Comparison of ENCODE assay signal across 16 cellular contexts in genomic region chr9:87639949-87640348, GRCh38.
DNase-seq lines count a peak whose midpoint lies in the region; ATAC-seq, FAIRE-seq and TF ChIP-seq lines count a peak whose summit lies in the region.
"Had no signal": no experiment of that assay in that cellular context is flagged by ENCODE, and none has a peak within 500 bp of the region (broad histone marks: within the 10 kb centered on the region; RNA-seq: fewer than 3 reads in every experiment).

No MANE protein-coding gene starts in this region.

- POLR2A ChIA-PET in HepG2 (lab: Yijun Ruan, JAX), result no interaction called here

- no peak for ATAC-seq in HepG2
- ATAC-seq in right lobe of liver, result no peak
- no peak for ATAC-seq in pancreas
- ATAC-seq: CD8-positive, alpha-beta T cell; K562 had no signal

- H3K9me3 ChIP-seq in liver (ENCODE audit: control insufficient read depth in 4 of 4, low read length in 3 of 4), result no peaks in the 10 kb centered on the region
- no peaks in the 10 kb centered on the region for H3K9me3 ChIP-seq in HepG2 (ENCODE audit: low read length)
- H3K9me3 ChIP-seq in right lobe of liver, result no peaks in the 10 kb centered on the region
- no peaks in the 10 kb centered on the region for H3K9me3 ChIP-seq in pancreas

- FAIRE-seq in HepG2 (lab: Jason Lieb, UNC), result no peak
- no peak for FAIRE-seq in pancreas (lab: Jason Lieb, UNC)
- FAIRE-seq in H54 (lab: Jason Lieb, UNC), result no peak
- FAIRE-seq: D721Med, K562 had no signal

- no peaks in the 10 kb centered on the region for H3K9me3 Mint-ChIP-seq in activated T-helper 1 cell treated with anti-CD3 and anti-CD28 coated beads, Interleukin-12 subunit alpha, Interleukin-12 subunit beta, Interleukin-2, Interleukin-4 antibody, amounts not matched to agents 30 ng/mL and 10 ng/mL and 1 ng/mL, durations not matched to agents 14 hours and 24 hours and 36 hours
- H3K9me3 Mint-ChIP-seq: CD8-positive, alpha-beta T cell had no signal

- H3K27me3 ChIP-seq in liver (ENCODE audit: control insufficient read depth in 4 of 4, insufficient read depth in 4 of 4, low read length in 3 of 4), result no peaks in the 10 kb centered on the region
- no peaks in the 10 kb centered on the region for H3K27me3 ChIP-seq in HepG2 (ENCODE audit: control insufficient read depth in 1 of 2, insufficient read depth in 2 of 2, low read length in 2 of 2)
- no peaks in the 10 kb centered on the region for H3K27me3 ChIP-seq in right lobe of liver
- H3K27me3 ChIP-seq in pancreas, result no peaks in the 10 kb centered on the region

- intact Hi-C loops in HepG2 (cut with micrococcal nuclease; ENCODE audit: unreplicated experiment), result no loop called here
- intact Hi-C loops in right lobe of liver (cut with DNase I), result loop anchor here in 1 of 2 donors (10.0 kb wide), 1 partner anchor 125 kb away; no protein-coding TSS in a partner anchor
- intact Hi-C loops in pancreas (cut with DNase I), result no loop called here
- intact Hi-C loops in activated T-helper 1 cell treated with anti-CD3 and anti-CD28 coated beads, Interleukin-12 subunit alpha, Interleukin-12 subunit beta, Interleukin-2, Interleukin-4 antibody, amounts not matched to agents 30 ng/mL and 10 ng/mL and 1 ng/mL, durations not matched to agents 14 hours and 24 hours and 36 hours (cut with micrococcal nuclease), result no loop called here

- H3K4me3 Mint-ChIP-seq in activated T-helper 1 cell treated with anti-CD3 and anti-CD28 coated beads, Interleukin-12 subunit alpha, Interleukin-12 subunit beta, Interleukin-2, Interleukin-4 antibody, amounts not matched to agents 30 ng/mL and 10 ng/mL and 1 ng/mL, durations not matched to agents 14 hours and 24 hours and 36 hours, result no peak overlapping the region
- H3K4me3 Mint-ChIP-seq: CD8-positive, alpha-beta T cell had no signal

- no TSS peak for BruUV-seq in HepG2 (replicated peaks; lab: Mats Ljungman, UMichigan)

- H4K20me1 ChIP-seq in HepG2 (ENCODE audit: insufficient read depth, low read length), result 0 out of 2 replicates have a peak, but pooled peaks cover 3% of the 10 kb centered on the region

- in situ Hi-C loops in HepG2 (cut with HindIII; ENCODE audit: extremely low pct_ligation_motif_present, low pct_unique_long_range_greater_than_20kb), result no loop called here

- no peaks in the 10 kb centered on the region for H3K36me3 Mint-ChIP-seq in activated T-helper 1 cell treated with anti-CD3 and anti-CD28 coated beads, Interleukin-12 subunit alpha, Interleukin-12 subunit beta, Interleukin-2, Interleukin-4 antibody, amounts not matched to agents 30 ng/mL and 10 ng/mL and 1 ng/mL, durations not matched to agents 14 hours and 24 hours and 36 hours (ENCODE audit: low read depth)
- H3K36me3 Mint-ChIP-seq: CD8-positive, alpha-beta T cell had no signal

- H3K79me2 ChIP-seq in HepG2 (ENCODE audit: insufficient read depth, low read length), result no peaks in the 10 kb centered on the region

- H3K27me3 Mint-ChIP-seq in activated T-helper 1 cell treated with anti-CD3 and anti-CD28 coated beads, Interleukin-12 subunit alpha, Interleukin-12 subunit beta, Interleukin-2, Interleukin-4 antibody, amounts not matched to agents 30 ng/mL and 10 ng/mL and 1 ng/mL, durations not matched to agents 14 hours and 24 hours and 36 hours (ENCODE audit: insufficient read depth), result no peaks in the 10 kb centered on the region

- 47% methylated on average over 4 of the region's 4 CpGs for WGBS in liver
- WGBS in HepG2 (ENCODE audit: low lambda C conversion rate), result 96% methylated on average over 4 of the region's 4 CpGs
- WGBS in right lobe of liver (ENCODE audit: insufficient coverage, low coverage, low lambda C conversion rate, missing lambda C conversion rate), result 29% methylated on average over 4 of the region's 4 CpGs
- 19 to 28% methylated on average over 4 of the region's 4 CpGs for WGBS in pancreas, 2 donors

- H2AFZ ChIP-seq in HepG2 (ENCODE audit: low read length), result no peak overlapping the region

- H3K27ac Mint-ChIP-seq in activated T-helper 1 cell treated with anti-CD3 and anti-CD28 coated beads, Interleukin-12 subunit alpha, Interleukin-12 subunit beta, Interleukin-2, Interleukin-4 antibody, amounts not matched to agents 30 ng/mL and 10 ng/mL and 1 ng/mL, durations not matched to agents 14 hours and 24 hours and 36 hours, result no peak overlapping the region
- H3K27ac Mint-ChIP-seq: CD8-positive, alpha-beta T cell had no signal

- H3K36me3 ChIP-seq in liver (ENCODE audit: control insufficient read depth in 4 of 4, insufficient read depth in 3 of 4, low read depth in 1 of 4, low read length in 3 of 4) (peaks cover 1 to 9% (median 2%) of the 10 kb centered on the region in 4 donors), HepG2 (replicated peaks in 1 of 2; ENCODE audit: control insufficient read depth in 1 of 2, insufficient read depth in 2 of 2, low read length in 2 of 2) (peaks cover 16 to 63% of the 10 kb centered on the region in 2 experiments), right lobe of liver (no peaks in the 10 kb centered on the region), pancreas (peaks cover 0 to 8% (median 0%) of the 10 kb centered on the region in 3 donors)

- H3K4me1 ChIP-seq in liver (ENCODE audit: control insufficient read depth in 4 of 4, insufficient read depth in 4 of 4, low read length in 3 of 4), result peaks cover 9 to 44% (median 43%) of the 10 kb centered on the region in 4 donors
- no peaks in the 10 kb centered on the region for H3K4me1 ChIP-seq in HepG2 (ENCODE audit: insufficient read depth, low read length)
- peaks cover 2 to 46% (median 22%) of the 10 kb centered on the region in 4 donors for H3K4me1 ChIP-seq in right lobe of liver
- H3K4me1 ChIP-seq in pancreas, result peaks cover 22 to 39% (median 32%) of the 10 kb centered on the region in 3 donors

- TF ChIP-seq RAD21 in liver (IDR thresholded peaks at IDR 0.05) (no peak), HepG2 (CRISPR knock-in tag; IDR thresholded peaks at IDR 0.05) (no peak)

- CTCF ChIA-PET in HepG2 (lab: Yijun Ruan, JAX; ENCODE audit: low intra/inter-chr PET ratio, low total read pairs), result no interaction called here

- H3K9ac ChIP-seq in liver (ENCODE audit: low read depth in 1 of 2, low read length in 2 of 2) (peak overlapping the region in 1 of 2 donors; percentile 63), HepG2 (ENCODE audit: insufficient read depth, low read depth, low read length) (no peak overlapping the region)

- no peak overlapping the region for H3K4me3 ChIP-seq in liver (ENCODE audit: low read depth in 1 of 3, low read length in 3 of 3)
- no peak overlapping the region for H3K4me3 ChIP-seq in HepG2 (replicated peaks in 1 of 3; ENCODE audit: insufficient read depth in 1 of 3, low read depth in 2 of 3, low read length in 3 of 3)
- H3K4me3 ChIP-seq in right lobe of liver, result no peak overlapping the region
- H3K4me3 ChIP-seq in pancreas, result no peak overlapping the region
- H3K4me3 ChIP-seq: K562 had no signal

- no peaks in the 10 kb centered on the region for H3K4me1 Mint-ChIP-seq in activated T-helper 1 cell treated with anti-CD3 and anti-CD28 coated beads, Interleukin-12 subunit alpha, Interleukin-12 subunit beta, Interleukin-2, Interleukin-4 antibody, amounts not matched to agents 30 ng/mL and 10 ng/mL and 1 ng/mL, durations not matched to agents 14 hours and 24 hours and 36 hours (ENCODE audit: low read depth)

- H3K4me2 ChIP-seq in HepG2 (ENCODE audit: low read depth, low read length), result no peak overlapping the region

- TF ChIP-seq EP300 in HepG2 (IDR thresholded peaks at IDR 0.05; ENCODE audit: low read depth in 2 of 2, low read length in 2 of 2) (no peak), HepG2 (CRISPR knock-in tag; IDR thresholded peaks at IDR 0.05; ENCODE audit: borderline replicate concordance) (no peak)

- H3K27ac ChIP-seq in liver (ENCODE audit: low read depth in 1 of 2, low read length in 2 of 2) (peak overlapping the region; percentile 67 to 75), HepG2 (ENCODE audit: extremely low read length, insufficient read depth, low read length) (no peak overlapping the region), right lobe of liver (peak overlapping the region in 2 of 3 donors; percentile 70 to 75), pancreas (peak overlapping the region; percentile 40 to 84 (median 76))
- H3K27ac ChIP-seq: 22Rv1 had no signal

- no peak for TF ChIP-seq CTCF in liver (IDR thresholded peaks at IDR 0.05; ENCODE audit: low read depth, low read length, missing input control)
- TF ChIP-seq CTCF in HepG2 (CRISPR knock-in tag; IDR thresholded peaks at IDR 0.05), result no peak
- no peak for TF ChIP-seq CTCF in right lobe of liver (IDR thresholded peaks at IDR 0.05)
- no peak for TF ChIP-seq CTCF in pancreas (IDR thresholded peaks at IDR 0.05)

- DNase-seq in HepG2 (ENCODE audit: low spot score), result no peak
- no peak for DNase-seq in right lobe of liver
- no peak for DNase-seq in pancreas
- DNase-seq in KG1 (lab: John Stamatoyannopoulos, UW), result no peak
- DNase-seq in activated T-helper 1 cell treated with anti-CD3 and anti-CD28 coated beads, Interleukin-12 subunit alpha, Interleukin-12 subunit beta, Interleukin-2, Interleukin-4 antibody, amounts not matched to agents 30 ng/mL and 10 ng/mL and 1 ng/mL, durations not matched to agents 14 hours and 24 hours and 36 hours (ENCODE audit: low spot score), result no peak
- DNase-seq in H54 (ENCODE audit: insufficient read length, low spot score), result no peak
- DNase-seq in LoVo (ENCODE audit: low spot score), result no peak
- DNase-seq: CD8-positive, alpha-beta T cell; DMS79; NCI-H1417 treated with DMSO at 0.1 percent for 48 hours; NCI-H1930; NK-92 treated with Interleukin-12 subunit alpha and Interleukin-12 subunit beta, amount 100 ng/mL, for 24 hours had no signal

- TF ChIP-seq POLR2A in HepG2 (IDR thresholded peaks at IDR 0.05; ENCODE audit: insufficient read depth in 1 of 2, low read depth in 2 of 2, low read length in 2 of 2) (no peak), right lobe of liver (IDR thresholded peaks at IDR 0.05) (no peak), H54 (IDR thresholded peaks at IDR 0.05; ENCODE audit: low read depth, low read length) (no peak)

TF ChIP-seq in liver, 16 proteins besides CTCF, POLR2A, EP300 and RAD21 (continues in another document):
- no peak for TF ChIP-seq FOXA2 (IDR thresholded peaks at IDR 0.05)
- no peak for TF ChIP-seq GABPA (IDR thresholded peaks at IDR 0.05 in 1 of 2, conservative IDR thresholded peaks at IDR 0.05 in 1 of 2)
- TF ChIP-seq YY1 (IDR thresholded peaks at IDR 0.05), result no peak
- TF ChIP-seq HNF4G (IDR thresholded peaks at IDR 0.05), result no peak
- TF ChIP-seq NR2F2 (IDR thresholded peaks at IDR 0.05), result no peak
- no peak for TF ChIP-seq SP1 (IDR thresholded peaks at IDR 0.05)
- no peak for TF ChIP-seq EGR1 (IDR thresholded peaks at IDR 0.05; ENCODE audit: low read depth in 2 of 2)
- TF ChIP-seq HNF4A (conservative IDR thresholded peaks at IDR 0.05), result no peak

TF ChIP-seq in HepG2, 621 proteins besides CTCF, POLR2A, EP300 and RAD21 (continues in another document):
- no peak for TF ChIP-seq MAFF (IDR thresholded peaks at IDR 0.05; ENCODE audit: low read depth, low read length)
- no peak for TF ChIP-seq ZNF138 (CRISPR knock-in tag; IDR thresholded peaks at IDR 0.05; ENCODE audit: low read depth)
- TF ChIP-seq RFXANK (CRISPR knock-in tag; IDR thresholded peaks at IDR 0.05), result no peak
- TF ChIP-seq ZNF136 (CRISPR knock-in tag; IDR thresholded peaks at IDR 0.05; ENCODE audit: low read depth), result no peak
- no peak for TF ChIP-seq ZSCAN29 (CRISPR knock-in tag; conservative IDR thresholded peaks at IDR 0.05)
- no peak for TF ChIP-seq ZNF782 (CRISPR knock-in tag; IDR thresholded peaks at IDR 0.05; ENCODE audit: borderline replicate concordance)
- no peak for TF ChIP-seq EEA1 (CRISPR knock-in tag; IDR thresholded peaks at IDR 0.05; ENCODE audit: borderline replicate concordance)
